Comparison of ENCODE assay signal across 20 cellular contexts in the genomic region with DNA sequence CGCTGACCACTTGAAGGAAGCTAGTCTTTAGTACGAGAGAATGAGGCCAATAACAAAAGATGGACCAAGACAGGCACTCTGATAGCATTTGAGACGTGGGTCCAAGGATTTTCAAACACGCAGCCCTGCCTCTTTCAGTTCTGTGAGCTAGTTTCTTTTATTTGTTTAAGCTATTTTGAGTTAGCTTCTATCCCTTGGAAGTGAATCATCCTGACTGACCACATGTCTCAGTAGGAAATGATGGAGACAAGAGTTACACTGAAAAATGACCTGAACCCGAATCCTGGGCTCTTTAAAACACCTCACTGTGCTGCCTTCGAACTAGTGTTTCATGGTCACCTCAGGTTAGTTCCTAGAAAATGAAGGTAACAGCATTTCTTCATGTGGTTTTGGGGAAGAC. TPM values are rescaled to one million over a fixed set of nuclear protein-coding genes. Genes with fewer than 3 reads are reported as not detected.
DNase-seq lines count a peak whose midpoint lies in the region; ATAC-seq, FAIRE-seq and TF ChIP-seq lines count a peak whose summit lies in the region.
"Had no signal": no experiment of that assay in that cellular context is flagged by ENCODE, and none has a peak within 500 bp of the region (broad histone marks: within the 10 kb centered on the region; RNA-seq: fewer than 3 reads in every experiment).

No MANE protein-coding gene starts in this region.

- FAIRE-seq in astrocyte (lab: Jason Lieb, UNC) (peak; percentile 91), H54 (lab: Jason Lieb, UNC) (no peak)

- H3K36me3 ChIP-seq in left ventricle myocardium inferior (no peaks in the 10 kb centered on the region), astrocyte (ENCODE audit: insufficient read depth, low read length) (no peaks in the 10 kb centered on the region)
- H3K36me3 ChIP-seq: left lung, neural progenitor cell, right lobe of liver had no signal

- ATAC-seq in Right ventricle myocardium inferior, result no peak
- no peak for ATAC-seq in HG03565 (IDR thresholded peaks at IDR 0.05; ENCODE audit: unreplicated experiment)
- ATAC-seq: left lung, right lobe of liver had no signal

- no peaks in the 10 kb centered on the region for H3K79me2 ChIP-seq in astrocyte (ENCODE audit: insufficient read depth, low read length)

- no peak overlapping the region for H3K4me3 ChIP-seq in left ventricle myocardium inferior
- H3K4me3 ChIP-seq in astrocyte (ENCODE audit: insufficient read depth, low read depth, low read length), result peak overlapping the region; percentile 30
- H3K4me3 ChIP-seq: left lung, neural progenitor cell, right lobe of liver had no signal

- TF ChIP-seq CTCF in left ventricle myocardium inferior (IDR thresholded peaks at IDR 0.05; ENCODE audit: borderline replicate concordance) (no peak), astrocyte (IDR thresholded peaks at IDR 0.05; ENCODE audit: insufficient read depth, low read depth, low read length) (no peak)

- H3K4me1 Mint-ChIP-seq in astrocyte (ENCODE audit: low read depth, unreplicated experiment), result peaks cover 19% of the 10 kb centered on the region
- H3K4me1 Mint-ChIP-seq: central memory CD8-positive, alpha-beta T cell had no signal

- H3K27ac ChIP-seq in left ventricle myocardium inferior (replicated peaks) (peak overlapping the region; percentile 86), astrocyte (ENCODE audit: low read depth, low read length) (peak overlapping the region; percentile 82)
- H3K27ac ChIP-seq: neural progenitor cell, right lobe of liver had no signal

- peaks cover 3% of the 10 kb centered on the region for H3K36me3 Mint-ChIP-seq in astrocyte (ENCODE audit: low read depth, unreplicated experiment)
- H3K36me3 Mint-ChIP-seq: neural progenitor cell had no signal

- intact Hi-C loops in left ventricle myocardium inferior (cut with micrococcal nuclease), result no loop called here
- intact Hi-C loops in Right ventricle myocardium inferior (cut with DNase I), result loop anchor here (5.0 kb wide), 1 partner anchor 73 kb away; no protein-coding TSS in a partner anchor

- peak overlapping the region; percentile 31 for H3K27ac Mint-ChIP-seq in astrocyte (ENCODE audit: unreplicated experiment)
- H3K27ac Mint-ChIP-seq: neural progenitor cell had no signal

- DNase-seq in left ventricle myocardium inferior, result no peak
- no peak for DNase-seq in Right ventricle myocardium inferior (ENCODE audit: missing footprints)
- DNase-seq in astrocyte (ENCODE audit: low read depth), result peak; percentile 77
- peak; percentile 77 for DNase-seq in iris pigment epithelial cell (ENCODE audit: low read depth)
- DNase-seq in H54 (ENCODE audit: insufficient read length, low spot score), result no peak
- no peak for DNase-seq in cerebellum (ENCODE audit: low spot score)
- DNase-seq in activated T-cell treated with anti-CD3 and anti-CD28 coated beads, Interleukin-2, amount 50 U/mL, for 1 hour, result no peak
- DNase-seq: activated CD4-positive, CD25-positive, alpha-beta regulatory T cell treated with anti-CD3 and anti-CD28 coated beads, Interleukin-2, amount 50 U/mL, for 72 hours; activated CD8-positive, alpha-beta memory T cell treated with anti-CD3 and anti-CD28 coated beads, Interleukin-2, amount 50 U/mL, for 4 hours; activated naive CD4-positive, alpha-beta T cell treated with anti-CD3 and anti-CD28 coated beads, Interleukin-2, amount 50 U/mL, for 16 hours; left lung; NCI-H1048; right lobe of liver; stimulated activated CD4-positive, alpha-beta T cell treated with anti-CD3 and anti-CD28 coated beads, Interleukin-4, amount 100 ng/mL, for 24 hours; T-helper 1 cell had no signal

- H3K9me3 ChIP-seq in left ventricle myocardium inferior (replicated peaks) (no peaks in the 10 kb centered on the region), astrocyte (ENCODE audit: insufficient read depth, low read depth, low read length) (no peaks in the 10 kb centered on the region)
- H3K9me3 ChIP-seq: left lung, right lobe of liver had no signal

- H3K27me3 ChIP-seq in left ventricle myocardium inferior (ENCODE audit: low read depth) (no peaks in the 10 kb centered on the region), astrocyte (ENCODE audit: insufficient read depth, low read length) (no peaks in the 10 kb centered on the region)
- H3K27me3 ChIP-seq: left lung, neural progenitor cell, right lobe of liver had no signal

- H3K4me3 Mint-ChIP-seq in astrocyte (ENCODE audit: unreplicated experiment), result no peak overlapping the region
- H3K4me3 Mint-ChIP-seq: central memory CD8-positive, alpha-beta T cell; neural progenitor cell had no signal

- H3K4me1 ChIP-seq in left ventricle myocardium inferior (peaks cover 80% of the 10 kb centered on the region), astrocyte (ENCODE audit: insufficient read depth, low read length) (peaks cover 26% of the 10 kb centered on the region)
- H3K4me1 ChIP-seq: right lobe of liver had no signal

- no peak for TF ChIP-seq POLR2A in H54 (IDR thresholded peaks at IDR 0.05; ENCODE audit: low read depth, low read length)

- H2AFZ ChIP-seq in astrocyte (ENCODE audit: low read depth, low read length), result peak overlapping the region; percentile 79
- H2AFZ ChIP-seq: neural progenitor cell had no signal

- peak overlapping the region; percentile 80 for H3K4me2 ChIP-seq in astrocyte (ENCODE audit: low read length)
- H3K4me2 ChIP-seq: neural progenitor cell had no signal

- no peaks in the 10 kb centered on the region for H3K27me3 Mint-ChIP-seq in astrocyte (ENCODE audit: low read depth, unreplicated experiment)
- H3K27me3 Mint-ChIP-seq: central memory CD8-positive, alpha-beta T cell had no signal

- H3K9ac ChIP-seq in astrocyte (ENCODE audit: low read length), result peak overlapping the region; percentile 54
- H3K9ac ChIP-seq: neural progenitor cell had no signal

- H4K20me1 ChIP-seq in astrocyte (ENCODE audit: insufficient read depth, low read length), result no peaks in the 10 kb centered on the region

- no peaks in the 10 kb centered on the region for H3K9me3 Mint-ChIP-seq in astrocyte (ENCODE audit: unreplicated experiment)
- H3K9me3 Mint-ChIP-seq: central memory CD8-positive, alpha-beta T cell had no signal

RNA-seq across cellular contexts. Expression of a gene that starts 9.9 kb away (rescaled TPM):
- total RNA-seq in left ventricle myocardium inferior (21.7 TPM), Right ventricle myocardium inferior (21.1 TPM), astrocyte (1.8 and 2.3 TPM in 2 replicates), cerebellum (10.2 TPM)
- total RNA-seq: A673, epithelial cell of proximal tubule had no signal

Comparison
In these comparisons a context has a peak if more than half of its experiments do, and no peak if none do; other contexts are left out.
1. DNase-seq: peak in astrocyte (single experiment) and iris pigment epithelial cell (single experiment); none in left ventricle myocardium inferior (single experiment), Right ventricle myocardium inferior (single experiment), H54 (single experiment), cerebellum (single experiment) and activated T-cell treated with anti-CD3 and anti-CD28 coated beads, Interleukin-2, amount 50 U/mL, for 1 hour (single experiment).